ENCODE assay signal across 21 cellular contexts in the genomic region with DNA sequence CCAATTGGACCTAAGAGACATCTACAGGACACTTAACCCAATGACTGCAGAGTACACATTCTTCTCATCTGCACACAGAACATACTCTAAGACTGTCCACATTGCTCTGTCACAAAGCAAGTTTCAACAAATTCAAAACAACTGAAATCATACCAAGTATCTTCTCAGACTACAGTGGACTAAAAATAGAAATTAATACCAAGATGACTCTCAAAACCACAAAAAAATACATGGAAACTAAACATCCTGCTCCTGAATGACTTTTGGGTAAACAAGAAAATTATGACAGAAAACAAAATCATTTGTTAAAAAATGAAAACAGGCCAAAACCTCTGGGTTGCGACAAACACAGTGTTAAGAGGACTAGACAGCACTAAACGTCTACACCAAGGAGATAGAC.
"Had no signal": no experiment of that assay in that cellular context is flagged by ENCODE, and none has a peak within 500 bp of the region (broad histone marks: within the 10 kb centered on the region; RNA-seq: fewer than 3 reads in every experiment).

No MANE protein-coding gene starts in this region.

- H3K9me3 ChIP-seq: ovary, testis had no signal

- H3K4me3 ChIP-seq: coronary artery, dorsolateral prefrontal cortex, heart left ventricle, mucosa of descending colon, neural progenitor cell, ovary, testis, tibial nerve had no signal

- H3K36me3 ChIP-seq: heart left ventricle, neural progenitor cell, ovary had no signal

- H3K9ac ChIP-seq: neural progenitor cell had no signal

- DNase-seq: central memory CD4-positive, alpha-beta T cell; dorsolateral prefrontal cortex; effector CD8-positive, alpha-beta T cell; heart left ventricle; hippocampal formation; kidney glomerular epithelial cell; mammary epithelial cell; mucosa of descending colon; nucleus accumbens; ovary; stimulated activated CD4-positive, alpha-beta T cell treated with anti-CD3 and anti-CD28 coated beads, Interleukin-15, amount 100 ng/mL, for 24 hours; stimulated activated CD4-positive, alpha-beta T cell treated with anti-CD3 and anti-CD28 coated beads, Interleukin-1b, Interleukin-23, amount 100 ng/mL, for 48 hours; stimulated activated CD4-positive, alpha-beta T cell treated with anti-CD3 and anti-CD28 coated beads, Interleukin-4, amount 100 ng/mL, for 24 hours; testis had no signal

- ATAC-seq: foreskin keratinocyte; heart left ventricle; mucosa of descending colon; natural killer cell treated with Interleukin-12 subunit alpha and Interleukin-12 subunit beta and Interleukin-15 and Interleukin-18, amount 100 ng/mL, for 72 hours; right cardiac atrium; stimulated activated memory B cell treated with anti-CD40 and anti-IgM and Interleukin-4, amounts not matched to agents 10 μg/mL and 1 μg/mL and 100 μg/mL, for 72 hours had no signal

- H3K4me1 ChIP-seq: foreskin keratinocyte, testis had no signal

- H3K27ac ChIP-seq: coronary artery, dorsolateral prefrontal cortex, foreskin keratinocyte, heart left ventricle, neural progenitor cell, ovary, testis, tibial nerve had no signal

- H3K4me2 ChIP-seq: neural progenitor cell had no signal

- H3K27me3 ChIP-seq: dorsolateral prefrontal cortex, foreskin keratinocyte, heart left ventricle, neural progenitor cell, ovary, testis, tibial nerve had no signal

- H2AFZ ChIP-seq: neural progenitor cell had no signal
